In genomic region chr10:13808556-13809391, GRCh38 we compare ENCODE assay signal across 16 cellular contexts.
DNase-seq lines count a peak whose midpoint lies in the region; ATAC-seq, FAIRE-seq and TF ChIP-seq lines count a peak whose summit lies in the region.
"Had no signal": no experiment of that assay in that cellular context is flagged by ENCODE, and none has a peak within 500 bp of the region (broad histone marks: within the 10 kb centered on the region; RNA-seq: fewer than 3 reads in every experiment).

No MANE protein-coding gene starts in this region.

- SMC1A ChIA-PET in GM12878 (lab: Charles Lee; ENCODE audit: uncharacterized antibody, unreplicated experiment): interaction anchor here (0.5 to 1.2 kb wide), 4 partner anchors 22 to 96 kb away, joined by 3 read pairs; no protein-coding TSS in a partner anchor

- no peak overlapping the region for H3K4me3 Mint-ChIP-seq in neural progenitor cell
- H3K4me3 Mint-ChIP-seq: activated CD4-positive, alpha-beta T cell treated with anti-CD3 and anti-CD28 coated beads, Interleukin-2, amount 10 ng/mL, durations not matched to agents 24 days and 14 days; CD4-positive, alpha-beta T cell; stimulated activated naive CD8-positive, alpha-beta T cell treated with anti-CD3 and anti-CD28 coated beads, Interleukin-15, amount 100 ng/mL, for 72 hours had no signal

- 0 out of 4 replicates have a peak, but pooled peaks have one; percentile 7 to 9 for TF ChIP-seq EP300 in GM12878 (IDR thresholded peaks at IDR 0.05; ENCODE audit: borderline replicate concordance in 1 of 2, control insufficient read depth in 1 of 2, low read depth in 2 of 2, low read length in 2 of 2)

- H3K4me3 ChIP-seq in GM12878 (no peak overlapping the region), neural progenitor cell (no peak overlapping the region)
- H3K4me3 ChIP-seq: lung, skin epidermis had no signal

- TSS peak; percentile 31 for BruUV-seq in GM12878 (replicated peaks; lab: Mats Ljungman, UMichigan)

- H3K27me3 Mint-ChIP-seq in neural progenitor cell (ENCODE audit: insufficient read depth, low read depth): no peaks in the 10 kb centered on the region
- H3K27me3 Mint-ChIP-seq: CD4-positive, alpha-beta T cell; stimulated activated naive CD8-positive, alpha-beta T cell treated with anti-CD3 and anti-CD28 coated beads, Interleukin-15, amount 100 ng/mL, for 72 hours had no signal

- H3K4me1 Mint-ChIP-seq in neural progenitor cell: peaks cover 14% of the 10 kb centered on the region
- H3K4me1 Mint-ChIP-seq: stimulated activated naive CD8-positive, alpha-beta T cell treated with anti-CD3 and anti-CD28 coated beads, Interleukin-15, amount 100 ng/mL, for 72 hours had no signal

- CTCF ChIA-PET in GM12878 (lab: Yijun Ruan, JAX): interaction anchor here (0.6 to 1.0 kb wide), 2 partner anchors 25 to 285 kb away, joined by 3 read pairs; no protein-coding TSS in a partner anchor

- intact Hi-C loops in GM12878 (cut with micrococcal nuclease; ENCODE audit: unreplicated experiment): no loop called here

- H3K9me3 ChIP-seq in GM12878 (replicated peaks; ENCODE audit: control insufficient read depth, insufficient read depth, low read length): no peaks in the 10 kb centered on the region
- no peaks in the 10 kb centered on the region for H3K9me3 ChIP-seq in neural progenitor cell (ENCODE audit: low read depth)

- H3K79me2 ChIP-seq in GM12878 (ENCODE audit: control insufficient read depth, insufficient read depth, low read length) (no peaks in the 10 kb centered on the region), neural progenitor cell (ENCODE audit: low read depth) (no peaks in the 10 kb centered on the region)

- ATAC-seq in HG02610 (IDR thresholded peaks at IDR 0.05; ENCODE audit: unreplicated experiment) (peak; percentile 49), GM12878 (peak; percentile 80), GM19023 (IDR thresholded peaks at IDR 0.05; ENCODE audit: unreplicated experiment) (no peak), GM21367 (IDR thresholded peaks at IDR 0.05; ENCODE audit: unreplicated experiment) (no peak)
- ATAC-seq: stimulated activated naive CD8-positive, alpha-beta T cell treated with anti-CD3 and anti-CD28 coated beads, Interleukin-15, amount 100 ng/mL, for 72 hours had no signal

- FAIRE-seq in GM12878 (lab: Jason Lieb, UNC): no peak

- H2AFZ ChIP-seq in GM12878 (ENCODE audit: control insufficient read depth, low read depth, low read length): no peak overlapping the region
- no peak overlapping the region for H2AFZ ChIP-seq in neural progenitor cell (replicated peaks)

- H3F3A ChIP-seq in neural progenitor cell (ENCODE audit: low read depth): peaks cover 9% of the 10 kb centered on the region

- in situ Hi-C loops in GM12878 (cut with MboI): no loop called here

- peak overlapping the region; percentile 23 for H3K27ac Mint-ChIP-seq in neural progenitor cell
- H3K27ac Mint-ChIP-seq: activated CD4-positive, alpha-beta T cell treated with anti-CD3 and anti-CD28 coated beads, Interleukin-2, amount 10 ng/mL, durations not matched to agents 24 days and 14 days; CD4-positive, alpha-beta T cell; stimulated activated naive CD8-positive, alpha-beta T cell treated with anti-CD3 and anti-CD28 coated beads, Interleukin-15, amount 100 ng/mL, for 72 hours had no signal

- no peak overlapping the region for H3K9ac ChIP-seq in GM12878 (ENCODE audit: control insufficient read depth, insufficient read depth, low read length)
- no peak overlapping the region for H3K9ac ChIP-seq in neural progenitor cell

- no peak overlapping the region for H3K4me2 ChIP-seq in GM12878 (ENCODE audit: control insufficient read depth, insufficient read depth)
- peak overlapping the region; percentile 56 for H3K4me2 ChIP-seq in neural progenitor cell

- H3K4me1 ChIP-seq in GM12878 (ENCODE audit: control insufficient read depth, insufficient read depth, low read length) (peaks cover 12% of the 10 kb centered on the region), neural progenitor cell (peaks cover 17% of the 10 kb centered on the region)

- H3K36me3 ChIP-seq in GM12878 (ENCODE audit: control insufficient read depth in 2 of 2, insufficient read depth in 2 of 2, low read length in 1 of 2): peaks cover 0 to 2% of the 10 kb centered on the region in 2 experiments; a peak in 3 of 4 replicates
- H3K36me3 ChIP-seq in neural progenitor cell: no peaks in the 10 kb centered on the region

- TF ChIP-seq CTCF in GM12878 (IDR thresholded peaks at IDR 0.05 in 2 of 3, conservative IDR thresholded peaks at IDR 0.05 in 1 of 3; ENCODE audit: control insufficient read depth in 2 of 3, extremely low read depth in 1 of 3, insufficient read depth in 1 of 3, low read depth in 3 of 3, low read length in 3 of 3) (no peak), neural progenitor cell (IDR thresholded peaks at IDR 0.05) (no peak)

- TF ChIP-seq RAD21 in GM12878 (IDR thresholded peaks at IDR 0.05; ENCODE audit: insufficient read depth, low read depth, low read length): no peak

- H3K36me3 Mint-ChIP-seq in neural progenitor cell: peaks cover 9% of the 10 kb centered on the region

- RAD21 ChIA-PET in GM12878 (lab: Charles Lee; ENCODE audit: unreplicated experiment): no interaction called here

- WGBS in GM12878 (ENCODE audit: insufficient coverage, insufficient replicate concordance, low lambda C conversion rate, missing lambda C conversion rate): 52% methylated on average over 15 of the region's 15 CpGs

- no peak for TF ChIP-seq POLR2A in GM12878 (IDR thresholded peaks at IDR 0.05; ENCODE audit: low read depth, low read length)

- H3K9me3 Mint-ChIP-seq in neural progenitor cell: no peaks in the 10 kb centered on the region
- H3K9me3 Mint-ChIP-seq: activated CD4-positive, alpha-beta T cell treated with anti-CD3 and anti-CD28 coated beads, Interleukin-2, amount 10 ng/mL, durations not matched to agents 24 days and 14 days; CD4-positive, alpha-beta T cell; stimulated activated naive CD8-positive, alpha-beta T cell treated with anti-CD3 and anti-CD28 coated beads, Interleukin-15, amount 100 ng/mL, for 72 hours had no signal

- H3K27me3 ChIP-seq in GM12878 (replicated peaks in 1 of 2; ENCODE audit: control insufficient read depth in 2 of 2, insufficient read depth in 2 of 2, low read length in 1 of 2) (no peaks in the 10 kb centered on the region), neural progenitor cell (no peaks in the 10 kb centered on the region)

- H4K20me1 ChIP-seq in GM12878 (ENCODE audit: control insufficient read depth, insufficient read depth) (no peaks in the 10 kb centered on the region), neural progenitor cell (ENCODE audit: low read depth) (peaks cover 15% of the 10 kb centered on the region)

- DNase-seq in NCI-H510A treated with DMSO at 0.1 percent for 48 hours (lab: John Stamatoyannopoulos, UW) (peak; percentile 74), GM12878 (ENCODE audit: low read depth, low spot score) (no peak), neural progenitor cell (ENCODE audit: low spot score) (no peak), occipital lobe (lab: John Stamatoyannopoulos, UW) (no peak), ureter (ENCODE audit: low spot score) (no peak)
- DNase-seq: activated CD4-positive, alpha-beta T cell treated with anti-CD3 and anti-CD28 coated beads, Interleukin-2, amount 10 ng/mL, durations not matched to agents 24 days and 14 days; CD4-positive, alpha-beta T cell; Kasumi-1; NCI-H2107; stimulated activated naive CD8-positive, alpha-beta T cell treated with anti-CD3 and anti-CD28 coated beads, Interleukin-15, amount 100 ng/mL, for 72 hours had no signal

- H3K27ac ChIP-seq in GM12878 (ENCODE audit: control insufficient read depth, insufficient read depth): no peak overlapping the region
- H3K27ac ChIP-seq in neural progenitor cell: peak overlapping the region; percentile 41
- H3K27ac ChIP-seq: RWPE1 had no signal

- POLR2A ChIA-PET in GM12878 (lab: Charles Lee): interaction anchor here (1.6 kb wide), 1 partner anchor 13 kb away, joined by 4 read pairs; no protein-coding TSS in a partner anchor

TF ChIP-seq in GM12878, 131 proteins besides CTCF, POLR2A, EP300 and RAD21 (continues in another document):
- TF ChIP-seq ZNF592 (IDR thresholded peaks at IDR 0.05) (0 out of 2 replicates have a peak, but pooled peaks have one; percentile 29), FOXK2 (IDR thresholded peaks at IDR 0.05) (peak; percentile 18; the same call in 1 of the 2 replicates), MTA2 (IDR thresholded peaks at IDR 0.05; ENCODE audit: low read depth) (peak; percentile 65; the same call in 1 of the 2 replicates)

Comparison
In these comparisons a context has a peak if more than half of its experiments do, and no peak if none do; other contexts are left out.
1. ATAC-seq: peak in HG02610 (single experiment) and GM12878 (single experiment); none in GM19023 (single experiment) and GM21367 (single experiment).